In the genomic region with DNA sequence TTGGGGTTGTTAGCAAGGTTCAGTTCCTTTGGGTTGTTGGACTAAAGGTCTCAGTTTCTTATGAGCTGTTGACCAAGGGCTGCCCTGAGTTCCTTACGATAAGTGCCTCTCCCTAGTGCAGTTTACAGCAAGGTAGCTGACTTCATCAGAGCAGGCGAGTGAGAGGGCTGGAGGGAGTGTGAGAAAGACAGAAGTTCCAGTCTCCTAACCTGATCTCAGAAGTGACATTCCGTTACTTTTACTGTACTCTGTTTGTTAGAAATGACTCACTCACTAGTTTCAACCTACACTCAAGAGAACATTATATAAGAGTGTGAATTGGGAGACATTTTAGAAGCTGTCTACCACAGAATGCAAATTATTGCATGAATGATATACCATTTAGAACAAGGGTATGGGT, we compare ENCODE assay signal across 19 cellular contexts. TPM values are rescaled to one million over a fixed set of nuclear protein-coding genes. Genes with fewer than 3 reads are reported as not detected.
"Had no signal": no experiment of that assay in that cellular context is flagged by ENCODE, and none has a peak within 500 bp of the region (broad histone marks: within the 10 kb centered on the region; RNA-seq: fewer than 3 reads in every experiment).

No MANE protein-coding gene starts in this region.

- H3K4me3 Mint-ChIP-seq: activated CD4-positive, alpha-beta memory T cell treated with anti-CD3 and anti-CD28 coated beads for 36 hours; endodermal cell; immature natural killer cell; memory B cell; nephron progenitor cell; stimulated activated naive CD8-positive, alpha-beta T cell treated with anti-CD3 and anti-CD28 coated beads, Interleukin-15, Interleukin-2, amounts not matched to agents 100 ng/mL and 50 ng/mL, for 24 hours had no signal

- H3K4me1 ChIP-seq: esophagus muscularis mucosa, psoas muscle, sigmoid colon had no signal

- H3K4me1 Mint-ChIP-seq: endodermal cell, immature natural killer cell, memory B cell, nephron progenitor cell had no signal

- H3K36me3 Mint-ChIP-seq: activated CD4-positive, alpha-beta memory T cell treated with anti-CD3 and anti-CD28 coated beads for 36 hours; immature natural killer cell; memory B cell had no signal

- H3K4me3 ChIP-seq: esophagus muscularis mucosa, psoas muscle, sigmoid colon had no signal

- H3K27me3 ChIP-seq: brain microvascular endothelial cell had no signal

- DNase-seq: activated CD4-positive, alpha-beta memory T cell treated with anti-CD3 and anti-CD28 coated beads for 36 hours; activated CD4-positive, CD25-positive, alpha-beta regulatory T cell treated with anti-CD3 and anti-CD28 coated beads, Interleukin-2, amount 50 U/mL, for 72 hours; activated T-cell treated with anti-CD3 and anti-CD28 coated beads, Interleukin-2, amount 50 U/mL, for 48 hours; brain microvascular endothelial cell; dermis blood vessel endothelial cell; endodermal cell; immature natural killer cell; nephron progenitor cell; psoas muscle; sigmoid colon; stimulated activated CD4-positive, alpha-beta T cell treated with anti-CD3 and anti-CD28 coated beads, Interleukin-2, amount 100 ng/mL, for 48 hours; T-helper 9 cell had no signal

- H3K36me3 ChIP-seq: brain microvascular endothelial cell, esophagus muscularis mucosa, sigmoid colon had no signal

- H3K27ac Mint-ChIP-seq: activated CD4-positive, alpha-beta memory T cell treated with anti-CD3 and anti-CD28 coated beads for 36 hours; endodermal cell; immature natural killer cell; memory B cell; nephron progenitor cell; stimulated activated naive CD8-positive, alpha-beta T cell treated with anti-CD3 and anti-CD28 coated beads, Interleukin-15, Interleukin-2, amounts not matched to agents 100 ng/mL and 50 ng/mL, for 24 hours had no signal

- H3K27ac ChIP-seq: brain microvascular endothelial cell, esophagus muscularis mucosa, psoas muscle, sigmoid colon had no signal

- ATAC-seq: left lobe of liver, psoas muscle had no signal

- H3K9me3 Mint-ChIP-seq: memory B cell; stimulated activated naive CD8-positive, alpha-beta T cell treated with anti-CD3 and anti-CD28 coated beads, Interleukin-15, Interleukin-2, amounts not matched to agents 100 ng/mL and 50 ng/mL, for 24 hours had no signal

- FAIRE-seq: urothelium cell line had no signal

- H3K9me3 ChIP-seq: esophagus muscularis mucosa, psoas muscle, sigmoid colon had no signal

RNA-seq across cellular contexts. Expression of a gene that starts 21.2 kb away (rescaled TPM):
- total RNA-seq: cerebellum, dermis blood vessel endothelial cell, endodermal cell, left lobe of liver, omental fat pad had no signal
- polyA plus RNA-seq: immature natural killer cell had no signal
